1 cellular context compared by ENCODE assay signal in the genomic region with DNA sequence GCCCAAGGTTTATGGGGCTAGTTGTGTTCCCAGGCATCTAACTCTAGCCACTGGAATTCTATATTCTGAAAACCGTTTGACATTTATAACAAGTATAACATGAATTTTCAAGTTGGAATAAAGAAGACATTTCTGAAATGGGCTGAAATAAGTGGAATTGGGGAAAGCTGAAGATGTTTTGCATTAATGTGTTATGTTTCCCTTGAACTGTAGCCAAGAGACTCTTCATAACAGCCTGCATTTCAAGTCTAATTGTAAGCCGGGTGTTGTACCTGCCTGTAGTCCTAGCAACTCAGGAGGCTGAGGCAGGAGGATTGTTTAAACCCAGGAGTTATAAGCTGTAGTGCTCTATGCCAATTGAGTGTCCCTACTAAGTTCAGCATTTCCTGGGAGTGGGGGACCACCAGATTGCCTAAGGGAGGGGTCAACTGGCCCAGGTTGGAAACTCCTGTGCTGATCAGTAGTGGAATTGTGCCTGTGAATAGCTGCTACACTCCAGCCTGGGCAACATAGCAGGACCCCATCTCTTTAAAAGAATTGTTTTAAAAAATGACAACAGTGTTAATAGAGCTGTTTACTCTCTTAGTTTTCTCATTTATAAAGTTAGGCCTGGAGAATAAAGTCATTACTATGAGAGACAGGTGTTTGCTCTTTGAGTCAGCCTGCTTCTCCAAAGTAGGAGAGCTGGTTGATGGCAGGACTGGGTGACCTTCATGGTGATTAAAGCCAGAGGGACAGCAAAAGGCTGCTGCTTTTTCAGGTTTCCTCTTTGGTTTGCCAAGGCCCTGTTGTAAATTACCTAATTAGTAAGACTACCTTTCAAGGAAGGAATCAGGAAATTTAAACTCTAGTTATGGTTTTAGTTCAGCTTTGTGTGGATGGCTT.
TF ChIP-seq lines count a peak whose summit lies in the region.

No MANE protein-coding gene starts in this region.

TF ChIP-seq in WTC11, 78 proteins besides CTCF, POLR2A, EP300 and RAD21 (continued from another document):
- TF ChIP-seq, protein P1, sequence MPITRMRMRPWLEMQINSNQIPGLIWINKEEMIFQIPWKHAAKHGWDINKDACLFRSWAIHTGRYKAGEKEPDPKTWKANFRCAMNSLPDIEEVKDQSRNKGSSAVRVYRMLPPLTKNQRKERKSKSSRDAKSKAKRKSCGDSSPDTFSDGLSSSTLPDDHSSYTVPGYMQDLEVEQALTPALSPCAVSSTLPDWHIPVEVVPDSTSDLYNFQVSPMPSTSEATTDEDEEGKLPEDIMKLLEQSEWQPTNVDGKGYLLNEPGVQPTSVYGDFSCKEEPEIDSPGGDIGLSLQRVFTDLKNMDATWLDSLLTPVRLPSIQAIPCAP (CRISPR knock-in tag; IDR thresholded peaks at IDR 0.05): no peak
- TF ChIP-seq ZNF121 (CRISPR knock-in tag; IDR thresholded peaks at IDR 0.05) (peak; percentile 81; the same call in 1 of the 2 replicates), EMX1 (CRISPR knock-in tag; IDR thresholded peaks at IDR 0.05) (no peak)
- TF ChIP-seq, protein P2, sequence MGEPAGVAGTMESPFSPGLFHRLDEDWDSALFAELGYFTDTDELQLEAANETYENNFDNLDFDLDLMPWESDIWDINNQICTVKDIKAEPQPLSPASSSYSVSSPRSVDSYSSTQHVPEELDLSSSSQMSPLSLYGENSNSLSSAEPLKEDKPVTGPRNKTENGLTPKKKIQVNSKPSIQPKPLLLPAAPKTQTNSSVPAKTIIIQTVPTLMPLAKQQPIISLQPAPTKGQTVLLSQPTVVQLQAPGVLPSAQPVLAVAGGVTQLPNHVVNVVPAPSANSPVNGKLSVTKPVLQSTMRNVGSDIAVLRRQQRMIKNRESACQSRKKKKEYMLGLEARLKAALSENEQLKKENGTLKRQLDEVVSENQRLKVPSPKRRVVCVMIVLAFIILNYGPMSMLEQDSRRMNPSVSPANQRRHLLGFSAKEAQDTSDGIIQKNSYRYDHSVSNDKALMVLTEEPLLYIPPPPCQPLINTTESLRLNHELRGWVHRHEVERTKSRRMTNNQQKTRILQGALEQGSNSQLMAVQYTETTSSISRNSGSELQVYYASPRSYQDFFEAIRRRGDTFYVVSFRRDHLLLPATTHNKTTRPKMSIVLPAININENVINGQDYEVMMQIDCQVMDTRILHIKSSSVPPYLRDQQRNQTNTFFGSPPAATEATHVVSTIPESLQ (CRISPR knock-in tag; IDR thresholded peaks at IDR 0.05): no peak
